7 cellular contexts compared by ENCODE assay signal in genomic region chr4:52051615-52052474, GRCh38. TPM values are rescaled to one million over a fixed set of nuclear protein-coding genes. Genes with fewer than 3 reads are reported as not detected.
DNase-seq lines count a peak whose midpoint lies in the region; ATAC-seq and TF ChIP-seq lines count a peak whose summit lies in the region.

No MANE protein-coding gene starts in this region.

- H4K5ac ChIP-seq in IMR-90 (ENCODE audit: low read depth, low read length), result peak overlapping the region; percentile 43

- H4K20me1 ChIP-seq in IMR-90 (ENCODE audit: insufficient read depth, low read length) (0 out of 2 replicates have a peak, but pooled peaks cover 3% of the 10 kb centered on the region), neural progenitor cell (ENCODE audit: low read depth) (no peaks in the 10 kb centered on the region)

- no TSS peak for BruUV-seq in IMR-90 (replicated peaks; lab: Mats Ljungman, UMichigan)

- H3K4me1 ChIP-seq in IMR-90 (ENCODE audit: control insufficient read depth, insufficient read depth, low read length) (no peaks in the 10 kb centered on the region), foreskin keratinocyte (no peaks in the 10 kb centered on the region), neural progenitor cell (peaks cover 10% of the 10 kb centered on the region)

- H3K18ac ChIP-seq in IMR-90 (ENCODE audit: low read depth, low read length), result peak overlapping the region; percentile 86

- H3K79me1 ChIP-seq in IMR-90 (ENCODE audit: low read depth in 1 of 2, low read length in 2 of 2), result 0 out of 4 replicates have a peak, but pooled peaks cover 0 to 7% of the 10 kb centered on the region in 2 experiments

- H3K79me2 ChIP-seq in neural progenitor cell (ENCODE audit: low read depth), result no peaks in the 10 kb centered on the region

- H4K8ac ChIP-seq in IMR-90 (ENCODE audit: low read depth in 2 of 2, low read length in 2 of 2), result peak overlapping the region; percentile 64 to 88; a peak in 3 of 4 replicates

- H2BK15ac ChIP-seq in IMR-90 (ENCODE audit: low read depth, low read length), result peak overlapping the region; percentile 32; the same call in 1 of the 3 replicates

- 20% methylated on average over 12 of the region's 46 CpGs; no CpG with 5 or more reads in 1 of the 2 experiments for WGBS in IMR-90 (ENCODE audit: extremely low coverage in 2 of 2, insufficient read length in 1 of 2), 2 experiments

- no peak for TF ChIP-seq CTCF in IMR-90 (conservative IDR thresholded peaks at IDR 0.05; ENCODE audit: low read depth, low read length)
- peak; percentile 28 for TF ChIP-seq CTCF in foreskin keratinocyte (conservative IDR thresholded peaks at IDR 0.05)
- TF ChIP-seq CTCF in neural progenitor cell (IDR thresholded peaks at IDR 0.05), result no peak

- 0 out of 2 replicates have a peak overlapping the region, but pooled peaks have one; percentile 9 for H2BK20ac ChIP-seq in IMR-90 (ENCODE audit: low read depth, low read length)

- H3K4me1 Mint-ChIP-seq in activated CD4-positive, alpha-beta memory T cell treated with anti-CD3 and anti-CD28 coated beads, Interleukin-2, amount 10 ng/mL, durations not matched to agents 7 days and 5 days, result peaks cover 16% of the 10 kb centered on the region
- peaks cover 10% of the 10 kb centered on the region for H3K4me1 Mint-ChIP-seq in neural progenitor cell

- H3K14ac ChIP-seq in IMR-90 (replicated peaks; ENCODE audit: low read depth, low read length), result peak overlapping the region; percentile 94

- H3K9me3 ChIP-seq in IMR-90 (ENCODE audit: control insufficient read depth, insufficient read depth, low read length) (no peaks in the 10 kb centered on the region), neural progenitor cell (ENCODE audit: low read depth) (peaks cover 4% of the 10 kb centered on the region)

- H3K36me3 Mint-ChIP-seq in activated CD4-positive, alpha-beta memory T cell treated with anti-CD3 and anti-CD28 coated beads, Interleukin-2, amount 10 ng/mL, durations not matched to agents 7 days and 5 days (ENCODE audit: low read depth), result no peaks in the 10 kb centered on the region
- H3K36me3 Mint-ChIP-seq in neural progenitor cell, result no peaks in the 10 kb centered on the region

- POLR2A ChIA-PET in IMR-90 (lab: Charles Lee; ENCODE audit: unreplicated experiment), result no interaction called here
- POLR2A ChIA-PET in activated CD4-positive, alpha-beta memory T cell treated with anti-CD3 and anti-CD28 coated beads, Interleukin-2, amount 10 ng/mL, durations not matched to agents 7 days and 5 days (lab: Charles Lee), result no interaction called here

- CTCF ChIA-PET in IMR-90 (lab: Yijun Ruan, JAX), result interaction anchor here (0.6 to 1.6 kb wide), 2 partner anchors 9 to 56 kb away, joined by 3 read pairs; no protein-coding TSS in a partner anchor
- CTCF ChIA-PET in activated CD4-positive, alpha-beta memory T cell treated with anti-CD3 and anti-CD28 coated beads, Interleukin-2, amount 10 ng/mL, durations not matched to agents 7 days and 5 days (lab: Charles Lee), result interaction anchor here (1.3 kb wide), 2 partner anchors 14 to 156 kb away, joined by 3 read pairs; partner anchors contain the start of gene SGCB

- peaks cover 19% of the 10 kb centered on the region for H3F3A ChIP-seq in neural progenitor cell (ENCODE audit: low read depth)

- peak overlapping the region; percentile 86 for H4K91ac ChIP-seq in IMR-90 (ENCODE audit: insufficient read depth, low read depth, low read length)

- no peak for TF ChIP-seq POLR2A in IMR-90 (IDR thresholded peaks at IDR 0.05; ENCODE audit: low read depth, low read length)

- H3K4me2 ChIP-seq in IMR-90 (ENCODE audit: low read depth, low read length) (peak overlapping the region; percentile 86), neural progenitor cell (peak overlapping the region; percentile 93)

- H3K36me3 ChIP-seq in IMR-90 (ENCODE audit: control insufficient read depth, insufficient read depth, low read length) (no peaks in the 10 kb centered on the region), neural progenitor cell (no peaks in the 10 kb centered on the region)

- intact Hi-C loops in IMR-90 (cut with micrococcal nuclease), result loop anchor here (2.0 to 10.0 kb wide), 3 partner anchors 25 to 57 kb away; no protein-coding TSS in a partner anchor

- H3K27ac ChIP-seq in IMR-90 (ENCODE audit: insufficient read depth, low read length), result peak overlapping the region; percentile 88
- peak overlapping the region; percentile 64 for H3K27ac ChIP-seq in foreskin keratinocyte
- H3K27ac ChIP-seq in neural progenitor cell, result peak overlapping the region; percentile 51

- peak overlapping the region; percentile 76 for H2BK5ac ChIP-seq in IMR-90 (ENCODE audit: low read depth, low read length, poor library complexity, severe bottlenecking)

- H3K27me3 Mint-ChIP-seq in activated CD4-positive, alpha-beta memory T cell treated with anti-CD3 and anti-CD28 coated beads, Interleukin-2, amount 10 ng/mL, durations not matched to agents 7 days and 5 days, result peaks cover 57% of the 10 kb centered on the region
- peaks cover 30% of the 10 kb centered on the region for H3K27me3 Mint-ChIP-seq in neural progenitor cell (ENCODE audit: insufficient read depth, low read depth)

- H3K4ac ChIP-seq in IMR-90 (ENCODE audit: low read depth, low read length), result peak overlapping the region; percentile 73

- dilution Hi-C loops in IMR-90 (cut with HindIII; ENCODE audit: low sequenced_read_pairs, unreplicated experiment), result no loop called here

- H3K23ac ChIP-seq in IMR-90 (ENCODE audit: low read depth, low read length), result peak overlapping the region; percentile 95

- H3K27me3 ChIP-seq in IMR-90 (ENCODE audit: control insufficient read depth, insufficient read depth, low read length), result peaks cover 6% of the 10 kb centered on the region
- H3K27me3 ChIP-seq in foreskin keratinocyte, result no peaks in the 10 kb centered on the region
- H3K27me3 ChIP-seq in neural progenitor cell, result peaks cover 21% of the 10 kb centered on the region

- in situ Hi-C loops in IMR-90 (cut with MboI; ENCODE audit: low sequenced_read_pairs), result no loop called here

- H3K9me3 Mint-ChIP-seq in activated CD4-positive, alpha-beta memory T cell treated with anti-CD3 and anti-CD28 coated beads, Interleukin-2, amount 10 ng/mL, durations not matched to agents 7 days and 5 days, result no peaks in the 10 kb centered on the region
- H3K9me3 Mint-ChIP-seq in neural progenitor cell, result peaks cover 18% of the 10 kb centered on the region

- no peak overlapping the region for H3K27ac Mint-ChIP-seq in activated CD4-positive, alpha-beta memory T cell treated with anti-CD3 and anti-CD28 coated beads, Interleukin-2, amount 10 ng/mL, durations not matched to agents 7 days and 5 days
- no peak overlapping the region for H3K27ac Mint-ChIP-seq in neural progenitor cell

- peak overlapping the region; percentile 59 for H3K4me3 Mint-ChIP-seq in activated CD4-positive, alpha-beta memory T cell treated with anti-CD3 and anti-CD28 coated beads, Interleukin-2, amount 10 ng/mL, durations not matched to agents 7 days and 5 days
- peak overlapping the region; percentile 84 for H3K4me3 Mint-ChIP-seq in neural progenitor cell

- H2AK9ac ChIP-seq in IMR-90 (replicated peaks; ENCODE audit: low read depth, low read length, poor library complexity), result peak overlapping the region; percentile 48

- H3K9me1 ChIP-seq in IMR-90 (ENCODE audit: insufficient read depth, low read length), result peaks cover 3% of the 10 kb centered on the region; the same call in 1 of the 2 replicates

- H2AK5ac ChIP-seq in IMR-90 (ENCODE audit: low read depth, low read length), result peak overlapping the region; percentile 28; the same call in 1 of the 2 replicates

- peak overlapping the region; percentile 84; the same call in 1 of the 2 replicates for H3K56ac ChIP-seq in IMR-90 (ENCODE audit: extremely low read depth, insufficient read depth, low read length)

- ATAC-seq in GM21423 (IDR thresholded peaks at IDR 0.05; ENCODE audit: unreplicated experiment) (peak; percentile 59), IMR-90 (ENCODE audit: low read depth) (peak; percentile 96), foreskin keratinocyte (peak; percentile 98)

- DNase-seq in GM04504 (ENCODE audit: low read depth) (peak; percentile 76), IMR-90 (peak; percentile 89), foreskin keratinocyte (peak; percentile 83 to 93), neural progenitor cell (ENCODE audit: low spot score) (peak; percentile 94)
- DNase-seq in activated CD4-positive, alpha-beta memory T cell treated with anti-CD3 and anti-CD28 coated beads, Interleukin-2, amount 10 ng/mL, durations not matched to agents 7 days and 5 days, result peak; percentile 16
- no peak for DNase-seq in stimulated activated naive CD4-positive, alpha-beta T cell treated with Interleukin-2 at 50 U/mL for 16 hours (lab: John Stamatoyannopoulos, UW)

- no peak for TF ChIP-seq RAD21 in IMR-90 (IDR thresholded peaks at IDR 0.05; ENCODE audit: low read length)

- H3K4me3 ChIP-seq in IMR-90 (ENCODE audit: insufficient read depth, low read depth, low read length) (peak overlapping the region; percentile 57), neural progenitor cell (peak overlapping the region; percentile 68)

- H2AFZ ChIP-seq in IMR-90 (replicated peaks; ENCODE audit: low read length, poor library complexity) (peak overlapping the region; percentile 92), neural progenitor cell (replicated peaks) (peak overlapping the region; percentile 96)

- H2BK120ac ChIP-seq in IMR-90 (ENCODE audit: low read depth, low read length), result peak overlapping the region; percentile 60

- H3K9ac ChIP-seq in IMR-90 (ENCODE audit: low read depth, low read length) (peak overlapping the region; percentile 76), neural progenitor cell (no peak overlapping the region)

RNA-seq across cellular contexts. Expression of gene SPATA18, which starts 0.7 kb away (rescaled TPM):
- total RNA-seq in IMR-90 (2012; rRNA removed) (4.7 and 5.0 TPM in 2 replicates), foreskin keratinocyte (6.8 and 7.9 TPM in 2 replicates), neural progenitor cell (ENCODE audit: low replicate concordance) (5.4 and 7.2 TPM in 2 replicates)
- polyA plus RNA-seq in IMR-90 (2012; rRNA removed) (2.4 and 3.0 TPM in 2 replicates), foreskin keratinocyte (2.0 TPM in 2 replicates)
- 2.2 and 2.8 TPM in 2 replicates for polyA plus RNA-seq in IMR-90 (2012; cell fraction: cytosol; rRNA removed)
- 3.4 and 10.2 TPM in 2 replicates for polyA plus RNA-seq in IMR-90 (2012; cell fraction: nucleus; rRNA removed; ENCODE audit: low replicate concordance)
- total RNA-seq in activated CD4-positive, alpha-beta memory T cell treated with anti-CD3 and anti-CD28 coated beads, Interleukin-2, amount 10 ng/mL, durations not matched to agents 7 days and 5 days, result under 1 TPM; 0.10 to 0.48 TPM

RNA-seq across cellular contexts. Expression of gene SGCB, which starts 13.7 kb away (rescaled TPM):
- 16.3 and 25.8 TPM in 2 replicates for total RNA-seq in IMR-90 (2012; rRNA removed)
- 18.3 and 24.0 TPM in 2 replicates for polyA plus RNA-seq in IMR-90 (2012; rRNA removed)
- 5.1 and 6.6 TPM in 2 replicates for polyA plus RNA-seq in IMR-90 (2012; cell fraction: cytosol; rRNA removed)
- polyA plus RNA-seq in IMR-90 (2012; cell fraction: nucleus; rRNA removed; ENCODE audit: low replicate concordance), result 1.3 and 6.9 TPM in 2 replicates
- total RNA-seq in activated CD4-positive, alpha-beta memory T cell treated with anti-CD3 and anti-CD28 coated beads, Interleukin-2, amount 10 ng/mL, durations not matched to agents 7 days and 5 days, result 10 to 100 TPM; 15.6 TPM
- 22.1 and 24.6 TPM in 2 replicates for total RNA-seq in foreskin keratinocyte
- 13.2 and 14.6 TPM in 2 replicates for polyA plus RNA-seq in foreskin keratinocyte
- 33.8 and 51.8 TPM in 2 replicates for total RNA-seq in neural progenitor cell (ENCODE audit: low replicate concordance)

RNA-seq across cellular contexts. Expression of gene LRRC66, which starts 31.7 kb away (rescaled TPM):
- total RNA-seq in IMR-90 (2012; rRNA removed), result under 0.01 and 0.18 TPM in 2 replicates
- 0.09 and 0.10 TPM in 2 replicates for polyA plus RNA-seq in IMR-90 (2012; rRNA removed)
- 0.01 and 0.03 TPM in 2 replicates for polyA plus RNA-seq in IMR-90 (2012; cell fraction: cytosol; rRNA removed)
- polyA plus RNA-seq in IMR-90 (2012; cell fraction: nucleus; rRNA removed; ENCODE audit: low replicate concordance), result 0.40 and 0.88 TPM in 2 replicates
- under 1 TPM; 0.28 to 0.30 TPM for total RNA-seq in activated CD4-positive, alpha-beta memory T cell treated with anti-CD3 and anti-CD28 coated beads, Interleukin-2, amount 10 ng/mL, durations not matched to agents 7 days and 5 days
- total RNA-seq in foreskin keratinocyte, result 0.10 and 0.14 TPM in 2 replicates
- 0.02 and 0.08 TPM in 2 replicates for polyA plus RNA-seq in foreskin keratinocyte
- total RNA-seq in neural progenitor cell (ENCODE audit: low replicate concordance), result 0.40 and 1.0 TPM in 2 replicates
